7 cellular contexts compared by ENCODE assay signal in genomic region chr4:155787113-155787710, GRCh38. TPM values are rescaled to one million over a fixed set of nuclear protein-coding genes. Genes with fewer than 3 reads are reported as not detected.
DNase-seq lines count a peak whose midpoint lies in the region; ATAC-seq and TF ChIP-seq lines count a peak whose summit lies in the region.

No MANE protein-coding gene starts in this region.

- H3K27ac ChIP-seq in liver (ENCODE audit: low read depth in 1 of 2, low read length in 2 of 2): no peak overlapping the region

- H3K4me3 ChIP-seq in liver (ENCODE audit: low read depth in 1 of 3, low read length in 3 of 3): peak overlapping the region in 1 of 3 donors; percentile 21

- peak; percentile 96 to 98 for TF ChIP-seq RAD21 in liver (IDR thresholded peaks at IDR 0.05)

- H3K9me3 ChIP-seq in liver (ENCODE audit: control insufficient read depth in 4 of 4, low read length in 3 of 4): no peaks in the 10 kb centered on the region

- H3K4me1 ChIP-seq in liver (ENCODE audit: control insufficient read depth in 4 of 4, insufficient read depth in 4 of 4, low read length in 3 of 4): peaks cover 0 to 20% (median 9%) of the 10 kb centered on the region in 4 donors

- WGBS in liver: 13% methylated on average over 5 of the region's 5 CpGs

- peak; percentile 84 for TF ChIP-seq CTCF in liver (IDR thresholded peaks at IDR 0.05; ENCODE audit: low read depth, low read length, missing input control)

- H3K9ac ChIP-seq in liver (ENCODE audit: low read depth in 1 of 2, low read length in 2 of 2): no peak overlapping the region

- DNase-seq in ELF-1 (ENCODE audit: low read depth, low spot score): peak; percentile 6
- peak; percentile 53 for DNase-seq in NCI-H748 treated with DMSO at 0.1 percent for 48 hours (lab: John Stamatoyannopoulos, UW)
- peak; percentile 58 for DNase-seq in cerebellar cortex (ENCODE audit: low spot score)
- DNase-seq in activated gamma-delta T cell (lab: John Stamatoyannopoulos, UW): no peak

- no peaks in the 10 kb centered on the region for H3K27me3 ChIP-seq in liver (ENCODE audit: control insufficient read depth in 4 of 4, insufficient read depth in 4 of 4, low read length in 3 of 4)

- ATAC-seq in GM19463 (IDR thresholded peaks at IDR 0.05; ENCODE audit: unreplicated experiment): peak; percentile 92
- peak; percentile 100 for ATAC-seq in HG03378 (IDR thresholded peaks at IDR 0.05; ENCODE audit: unreplicated experiment)

- no peaks in the 10 kb centered on the region for H3K36me3 ChIP-seq in liver (ENCODE audit: control insufficient read depth in 4 of 4, insufficient read depth in 3 of 4, low read depth in 1 of 4, low read length in 3 of 4)

TF ChIP-seq in liver, 16 proteins besides CTCF, POLR2A, EP300 and RAD21:
- peak; percentile 93 for TF ChIP-seq YY1 (IDR thresholded peaks at IDR 0.05)
- no peak for TF ChIP-seq FOXA2 (IDR thresholded peaks at IDR 0.05)
- peak; percentile 15 for TF ChIP-seq ATF3 (IDR thresholded peaks at IDR 0.05)

RNA-seq across cellular contexts. Expression of gene GUCY1B1, which starts 28.4 kb away (rescaled TPM):
- total RNA-seq in liver: 1 to 10 TPM; 4.9 to 6.7 TPM
- 1 to 10 TPM; 2.6 to 2.7 TPM for polyA plus RNA-seq in liver
